ENCODE assay signal across 2 cellular contexts in the genomic region with DNA sequence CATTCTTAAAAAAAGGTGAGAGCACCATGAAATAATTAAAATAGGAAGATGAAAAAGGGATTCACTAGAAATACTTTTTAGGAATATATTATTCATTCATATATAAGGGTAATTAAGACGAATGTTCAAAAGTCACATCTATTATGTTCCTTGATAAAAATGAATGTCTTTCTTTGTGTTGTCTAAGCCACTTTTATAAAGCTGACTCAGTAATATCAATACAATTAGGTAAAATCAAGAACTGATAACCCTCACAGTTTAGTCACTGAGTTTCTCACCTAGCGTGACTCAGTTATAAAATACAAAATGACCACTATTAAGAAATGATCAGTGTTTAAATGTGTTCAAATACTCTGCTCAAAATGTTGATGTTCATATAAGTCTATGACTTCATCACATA.
TF ChIP-seq lines count a peak whose summit lies in the region.

No MANE protein-coding gene starts in this region.

TF ChIP-seq in IMR-90, 13 proteins besides CTCF, POLR2A, EP300 and RAD21 (continued from another document):
- TF ChIP-seq MAFK (IDR thresholded peaks at IDR 0.05; ENCODE audit: low read depth, low read length): 0 out of 2 replicates have a peak, but pooled peaks have one; percentile 31
- TF ChIP-seq SMC3 (IDR thresholded peaks at IDR 0.05; ENCODE audit: low read depth, low read length): no peak
- TF ChIP-seq, protein P1, sequence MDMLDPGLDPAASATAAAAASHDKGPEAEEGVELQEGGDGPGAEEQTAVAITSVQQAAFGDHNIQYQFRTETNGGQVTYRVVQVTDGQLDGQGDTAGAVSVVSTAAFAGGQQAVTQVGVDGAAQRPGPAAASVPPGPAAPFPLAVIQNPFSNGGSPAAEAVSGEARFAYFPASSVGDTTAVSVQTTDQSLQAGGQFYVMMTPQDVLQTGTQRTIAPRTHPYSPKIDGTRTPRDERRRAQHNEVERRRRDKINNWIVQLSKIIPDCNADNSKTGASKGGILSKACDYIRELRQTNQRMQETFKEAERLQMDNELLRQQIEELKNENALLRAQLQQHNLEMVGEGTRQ (IDR thresholded peaks at IDR 0.05; ENCODE audit: low read depth, low read length): no peak

TF ChIP-seq in K562, 482 proteins besides CTCF, POLR2A, EP300 and RAD21 (continued from another document):
- TF ChIP-seq, protein P2, sequence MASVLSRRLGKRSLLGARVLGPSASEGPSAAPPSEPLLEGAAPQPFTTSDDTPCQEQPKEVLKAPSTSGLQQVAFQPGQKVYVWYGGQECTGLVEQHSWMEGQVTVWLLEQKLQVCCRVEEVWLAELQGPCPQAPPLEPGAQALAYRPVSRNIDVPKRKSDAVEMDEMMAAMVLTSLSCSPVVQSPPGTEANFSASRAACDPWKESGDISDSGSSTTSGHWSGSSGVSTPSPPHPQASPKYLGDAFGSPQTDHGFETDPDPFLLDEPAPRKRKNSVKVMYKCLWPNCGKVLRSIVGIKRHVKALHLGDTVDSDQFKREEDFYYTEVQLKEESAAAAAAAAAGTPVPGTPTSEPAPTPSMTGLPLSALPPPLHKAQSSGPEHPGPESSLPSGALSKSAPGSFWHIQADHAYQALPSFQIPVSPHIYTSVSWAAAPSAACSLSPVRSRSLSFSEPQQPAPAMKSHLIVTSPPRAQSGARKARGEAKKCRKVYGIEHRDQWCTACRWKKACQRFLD (CRISPR knock-in tag; IDR thresholded peaks at IDR 0.05): no peak
- no peak for TF ChIP-seq WHSC1 (IDR thresholded peaks at IDR 0.05; ENCODE audit: low read length)
- no peak for TF ChIP-seq CBFA2T2 (conservative IDR thresholded peaks at IDR 0.05)
- TF ChIP-seq ASH1L (IDR thresholded peaks at IDR 0.05; ENCODE audit: borderline replicate concordance, low read depth, partially characterized antibody): no peak
- no peak for TF ChIP-seq DPF2 (IDR thresholded peaks at IDR 0.05)
- TF ChIP-seq HCFC1 (IDR thresholded peaks at IDR 0.05; ENCODE audit: low read depth, low read length): no peak
- no peak for TF ChIP-seq CREB1 (IDR thresholded peaks at IDR 0.05)
- TF ChIP-seq CREB1 (CRISPR knock-in tag; IDR thresholded peaks at IDR 0.05): no peak
- no peak for TF ChIP-seq MCM7 (IDR thresholded peaks at IDR 0.05)
- TF ChIP-seq CBFA2T3 (IDR thresholded peaks at IDR 0.05): no peak
